9 cellular contexts compared by ENCODE assay signal in genomic region chr18:55400590-55401274, GRCh38.
DNase-seq lines count a peak whose midpoint lies in the region; ATAC-seq and TF ChIP-seq lines count a peak whose summit lies in the region.
"Had no signal": no experiment of that assay in that cellular context is flagged by ENCODE, and none has a peak within 500 bp of the region (broad histone marks: within the 10 kb centered on the region; RNA-seq: fewer than 3 reads in every experiment).

No MANE protein-coding gene starts in this region.

- H3K4me3 Mint-ChIP-seq in brain, result peak overlapping the region; percentile 72 to 86 (median 76)
- H3K4me3 Mint-ChIP-seq: activated naive CD4-positive, alpha-beta T cell treated with anti-CD3 and anti-CD28 coated beads, Interleukin-2, amount 50 U/mL, for 24 hours had no signal

- 4 to 5% methylated on average over 7 of the region's 7 CpGs for WGBS in GM23248 (ENCODE audit: low coverage in 1 of 2, low lambda C conversion rate in 2 of 2, missing lambda C conversion rate in 2 of 2), 2 experiments
- 52% methylated on average over 7 of the region's 7 CpGs for whole genome bisulfite sequencing in right lobe of liver (ENCODE audit: insufficient coverage, low coverage, low lambda C conversion rate, missing lambda C conversion rate)
- WGBS in smooth muscle cell (ENCODE audit: low lambda C conversion rate), result 57% methylated on average over 7 of the region's 7 CpGs

- no peaks in the 10 kb centered on the region for H4K20me1 ChIP-seq in GM23248 (ENCODE audit: insufficient read depth)
- H4K20me1 ChIP-seq in smooth muscle cell (ENCODE audit: low read depth), result peaks cover 11% of the 10 kb centered on the region

- H3K9ac ChIP-seq in GM23248 (peak overlapping the region; percentile 80), smooth muscle cell (ENCODE audit: low read depth) (peak overlapping the region; percentile 73)

- intact Hi-C loops in right lobe of liver (cut with DNase I), result no loop called here

- no peak for ATAC-seq in right lobe of liver

- H3K4me1 Mint-ChIP-seq in brain, result peaks cover 96% of the 10 kb centered on the region
- H3K4me1 Mint-ChIP-seq: activated naive CD4-positive, alpha-beta T cell treated with anti-CD3 and anti-CD28 coated beads, Interleukin-2, amount 50 U/mL, for 24 hours had no signal

- TF ChIP-seq CTCF in brain (conservative IDR thresholded peaks at IDR 0.05) (no peak), right lobe of liver (IDR thresholded peaks at IDR 0.05) (no peak), smooth muscle cell (IDR thresholded peaks at IDR 0.05; ENCODE audit: borderline replicate concordance, insufficient read depth, poor library complexity, severe bottlenecking) (no peak)

- peak overlapping the region; percentile 70 to 96 (median 93) for H3K27ac Mint-ChIP-seq in brain
- H3K27ac Mint-ChIP-seq: activated naive CD4-positive, alpha-beta T cell treated with anti-CD3 and anti-CD28 coated beads, Interleukin-2, amount 50 U/mL, for 24 hours had no signal

- no peaks in the 10 kb centered on the region for H3K9me3 ChIP-seq in GM23248 (ENCODE audit: low read depth)
- H3K9me3 ChIP-seq in right lobe of liver, result no peaks in the 10 kb centered on the region
- no peaks in the 10 kb centered on the region for H3K9me3 ChIP-seq in smooth muscle cell (replicated peaks; ENCODE audit: low read depth)

- peak overlapping the region; percentile 88 for H3K27ac ChIP-seq in GM23248
- H3K27ac ChIP-seq in right lobe of liver, result peak overlapping the region; percentile 20 to 67 (median 24)
- H3K27ac ChIP-seq in smooth muscle cell (ENCODE audit: low read depth), result peak overlapping the region; percentile 99

- H2AFZ ChIP-seq in GM23248, result peak overlapping the region; percentile 74
- no peak overlapping the region for H2AFZ ChIP-seq in smooth muscle cell (ENCODE audit: low read depth)

- H3K27me3 ChIP-seq in GM23248 (replicated peaks; ENCODE audit: insufficient read depth) (no peaks in the 10 kb centered on the region), right lobe of liver (no peaks in the 10 kb centered on the region), smooth muscle cell (ENCODE audit: low read depth) (no peaks in the 10 kb centered on the region)

- no peaks in the 10 kb centered on the region for H3K9me3 Mint-ChIP-seq in brain

- peaks cover 80% of the 10 kb centered on the region for H3K79me2 ChIP-seq in GM23248 (ENCODE audit: insufficient read depth)
- H3K79me2 ChIP-seq in smooth muscle cell (ENCODE audit: low read depth), result peaks cover 82% of the 10 kb centered on the region

- DNase-seq in GM23248 (peak; percentile 47), right lobe of liver (no peak), smooth muscle cell (lab: John Stamatoyannopoulos, UW; ENCODE audit: unreplicated experiment) (no peak), GM19238 (ENCODE audit: insufficient read length, low spot score) (no peak), HK-2 (ENCODE audit: unreplicated experiment) (no peak)
- no peak for DNase-seq in activated T-cell treated with anti-CD3 and anti-CD28 coated beads, Interleukin-2, amount 50 U/mL, for 1 hour
- DNase-seq in activated naive CD4-positive, alpha-beta T cell (lab: John Stamatoyannopoulos, UW), result no peak

- H3F3A ChIP-seq in GM23248 (ENCODE audit: insufficient read depth), result peaks cover 59% of the 10 kb centered on the region
- H3F3A ChIP-seq in smooth muscle cell (ENCODE audit: low read depth), result peaks cover 29% of the 10 kb centered on the region

- peaks cover 4% of the 10 kb centered on the region for H3K36me3 Mint-ChIP-seq in brain
- H3K36me3 Mint-ChIP-seq: activated naive CD4-positive, alpha-beta T cell treated with anti-CD3 and anti-CD28 coated beads, Interleukin-2, amount 50 U/mL, for 24 hours had no signal

- H3K27me3 Mint-ChIP-seq in brain, result peaks cover 3% of the 10 kb centered on the region

- H3K4me2 ChIP-seq in GM23248 (ENCODE audit: unreplicated experiment) (peak overlapping the region; percentile 98), smooth muscle cell (peak overlapping the region; percentile 87)

- H3K36me3 ChIP-seq in GM23248 (ENCODE audit: low read depth) (no peaks in the 10 kb centered on the region), right lobe of liver (no peaks in the 10 kb centered on the region), smooth muscle cell (ENCODE audit: low read depth) (no peaks in the 10 kb centered on the region)

- H3K4me3 ChIP-seq in GM23248, result peak overlapping the region; percentile 79
- peak overlapping the region in 1 of 3 donors; percentile 20 for H3K4me3 ChIP-seq in right lobe of liver
- H3K4me3 ChIP-seq in smooth muscle cell, result peak overlapping the region; percentile 49

- H3K9me2 ChIP-seq in GM23248 (ENCODE audit: insufficient read depth), result no peaks in the 10 kb centered on the region

- H3K4me1 ChIP-seq in GM23248 (ENCODE audit: insufficient read depth), result peaks cover 58% of the 10 kb centered on the region
- no peaks in the 10 kb centered on the region for H3K4me1 ChIP-seq in right lobe of liver
- peaks cover 48% of the 10 kb centered on the region for H3K4me1 ChIP-seq in smooth muscle cell (ENCODE audit: low read depth)

- TF ChIP-seq POLR2A in right lobe of liver (IDR thresholded peaks at IDR 0.05), result no peak

- in situ Hi-C loops in GM23248 (cut with MboI), result loop anchor here (25.0 kb wide), 1 partner anchor 1162 kb away; no protein-coding TSS in a partner anchor

Comparison
In these comparisons a context has a peak if more than half of its experiments do, and no peak if none do; other contexts are left out.
1. H3K27ac ChIP-seq: peak in every context shown above with its lines; median percentile 99 in smooth muscle cell; 88 in GM23248; 24 in right lobe of liver.